In genomic region chr15:83733691-83734090, GRCh38 we compare ENCODE assay signal across 20 cellular contexts.
"Had no signal": no experiment of that assay in that cellular context is flagged by ENCODE, and none has a peak within 500 bp of the region (broad histone marks: within the 10 kb centered on the region; RNA-seq: fewer than 3 reads in every experiment).

No MANE protein-coding gene starts in this region.

- H3K4me3 ChIP-seq: gastrocnemius medialis, heart left ventricle, transverse colon had no signal

- H3K4me1 ChIP-seq: gastrocnemius medialis, heart left ventricle, transverse colon had no signal

- H3K4me3 Mint-ChIP-seq: immature natural killer cell; natural killer cell treated with Interleukin-12 subunit alpha and Interleukin-12 subunit beta and Interleukin-15 and Interleukin-18, amount 100 ng/mL, for 72 hours; stimulated activated naive CD8-positive, alpha-beta T cell treated with anti-CD3 and anti-CD28 coated beads, Interleukin-15, Interleukin-2, amounts not matched to agents 100 ng/mL and 50 ng/mL, for 24 hours had no signal

- FAIRE-seq: endometrium had no signal

- DNase-seq: activated CD4-positive, CD25-positive, alpha-beta regulatory T cell treated with anti-CD3 and anti-CD28 coated beads, Interleukin-2, amount 50 U/mL, for 72 hours; activated CD8-positive, alpha-beta memory T cell treated with anti-CD3 and anti-CD28 coated beads for 24 hours; activated CD8-positive, alpha-beta memory T cell treated with anti-CD3 and anti-CD28 coated beads, Interleukin-2, amount 50 U/mL, for 48 hours; activated effector memory CD4-positive, alpha-beta T cell treated with Interleukin-2 at 50 U/mL for 16 hours; activated naive CD4-positive, alpha-beta T cell treated with anti-CD3 and anti-CD28 coated beads, Interleukin-2, amount 50 U/mL, for 16 hours; activated T-cell treated with anti-CD3 and anti-CD28 coated beads, Interleukin-2, amount 50 U/mL, for 48 hours; aorta; cerebellar nuclear complex; cortex of kidney; gastrocnemius medialis; heart left ventricle; immature natural killer cell; stimulated activated CD4-positive, alpha-beta T cell treated with anti-CD3 and anti-CD28 coated beads, Interleukin-2, amount 100 ng/mL, for 48 hours; T-helper 2 cell; transverse colon had no signal

- H3K9me3 ChIP-seq: gastrocnemius medialis, neutrophil, transverse colon had no signal

- H3K27ac ChIP-seq: gastrocnemius medialis, heart left ventricle, neutrophil, transverse colon, VCaP had no signal

- H3K9me3 Mint-ChIP-seq: stimulated activated naive CD8-positive, alpha-beta T cell treated with anti-CD3 and anti-CD28 coated beads, Interleukin-15, Interleukin-2, amounts not matched to agents 100 ng/mL and 50 ng/mL, for 24 hours had no signal

- H3K27ac Mint-ChIP-seq: immature natural killer cell; natural killer cell treated with Interleukin-12 subunit alpha and Interleukin-12 subunit beta and Interleukin-15 and Interleukin-18, amount 100 ng/mL, for 72 hours; stimulated activated naive CD8-positive, alpha-beta T cell treated with anti-CD3 and anti-CD28 coated beads, Interleukin-15, Interleukin-2, amounts not matched to agents 100 ng/mL and 50 ng/mL, for 24 hours had no signal

- H3K36me3 Mint-ChIP-seq: immature natural killer cell had no signal

- H3K36me3 ChIP-seq: gastrocnemius medialis, heart left ventricle, neutrophil, transverse colon had no signal

- H3K27me3 ChIP-seq: gastrocnemius medialis, heart left ventricle, neutrophil, transverse colon had no signal

- H3K4me1 Mint-ChIP-seq: immature natural killer cell had no signal
